ENCODE assay signal across 15 cellular contexts in genomic region chr1:67013573-67013972, GRCh38. TPM values are rescaled to one million over a fixed set of nuclear protein-coding genes. Genes with fewer than 3 reads are reported as not detected.
DNase-seq lines count a peak whose midpoint lies in the region; ATAC-seq, FAIRE-seq and TF ChIP-seq lines count a peak whose summit lies in the region.
"Had no signal": no experiment of that assay in that cellular context is flagged by ENCODE, and none has a peak within 500 bp of the region (broad histone marks: within the 10 kb centered on the region; RNA-seq: fewer than 3 reads in every experiment).

No MANE protein-coding gene starts in this region.

- WGBS in small intestine, 3 donors, result 38 to 41% (median 41%) methylated on average over 2 of the region's 2 CpGs

- H3K9me3 Mint-ChIP-seq in MCF 10A (ENCODE audit: unreplicated experiment) (no peaks in the 10 kb centered on the region), type B pancreatic cell (no peaks in the 10 kb centered on the region)
- H3K9me3 Mint-ChIP-seq: neural progenitor cell had no signal

- H3K4me1 Mint-ChIP-seq in MCF 10A (ENCODE audit: insufficient read depth, unreplicated experiment) (peaks cover 9% of the 10 kb centered on the region), type B pancreatic cell (ENCODE audit: unreplicated experiment) (no peaks in the 10 kb centered on the region)
- H3K4me1 Mint-ChIP-seq: neural progenitor cell had no signal

- peak; percentile 47 for DNase-seq in MCF 10A (ENCODE audit: unreplicated experiment)
- DNase-seq in breast epithelium (ENCODE audit: low spot score in 2 of 2), result no peak
- peak; percentile 11 for DNase-seq in HTR-8/SVneo (ENCODE audit: insufficient read length, low spot score)
- peak; percentile 13 for DNase-seq in dermis blood vessel endothelial cell
- DNase-seq in upper lobe of right lung, result no peak
- DNase-seq in small intestine, result no peak
- DNase-seq in type B pancreatic cell (ENCODE audit: extremely low spot score, unreplicated experiment), result no peak
- DNase-seq: activated CD4-positive, alpha-beta T cell treated with anti-CD3 and anti-CD28 coated beads, Interleukin-2, amount 50 U/mL, for 1 hour; NCI-H1048; PC-9 had no signal

- ATAC-seq in upper lobe of right lung (peak; percentile 37), GM18873 (IDR thresholded peaks at IDR 0.05; ENCODE audit: low FRiP score, unreplicated experiment) (no peak)

- FAIRE-seq in HTR-8/SVneo (lab: Jason Lieb, UNC) (no peak), small intestine (lab: Jason Lieb, UNC) (no peak)
- FAIRE-seq: GM18507 had no signal

- no peaks in the 10 kb centered on the region for H3K27me3 Mint-ChIP-seq in MCF 10A (ENCODE audit: insufficient read depth, unreplicated experiment)
- H3K27me3 Mint-ChIP-seq in type B pancreatic cell, result no peaks in the 10 kb centered on the region

- POLR2A ChIA-PET in MCF 10A (lab: Yijun Ruan, JAX), result interaction anchor here (0.6 to 1.6 kb wide), 2 partner anchors 12 to 40 kb away, joined by 3 to 4 read pairs; no protein-coding TSS in a partner anchor

- peaks cover 4% of the 10 kb centered on the region for H3K36me3 ChIP-seq in breast epithelium
- H3K36me3 ChIP-seq in upper lobe of right lung, result peaks cover 10% of the 10 kb centered on the region
- peaks cover 2 to 7% of the 10 kb centered on the region in 2 donors for H3K36me3 ChIP-seq in small intestine (ENCODE audit: control insufficient read depth in 2 of 2, insufficient read depth in 2 of 2, low read length in 2 of 2)
- H3K36me3 ChIP-seq: neural progenitor cell had no signal

- peaks cover 33% of the 10 kb centered on the region for H3K36me3 Mint-ChIP-seq in MCF 10A (ENCODE audit: insufficient read depth, unreplicated experiment)
- peaks cover 32% of the 10 kb centered on the region for H3K36me3 Mint-ChIP-seq in type B pancreatic cell

- H3K4me3 ChIP-seq in breast epithelium, result no peak overlapping the region
- H3K4me3 ChIP-seq in upper lobe of right lung, result no peak overlapping the region
- H3K4me3 ChIP-seq in small intestine (ENCODE audit: low read depth in 1 of 2, low read length in 2 of 2), result no peak overlapping the region
- H3K4me3 ChIP-seq: BLaER1 treated with 17β-estradiol and CSF1 and Interleukin-3, amounts not matched to agents 10 nM and 100 nM; cardiac muscle cell; neural progenitor cell; PC-9 had no signal

- intact Hi-C loops in MCF 10A (cut with micrococcal nuclease) (no loop called here), breast epithelium (cut with DNase I; ENCODE audit: low total_unique reads) (no loop called here), upper lobe of right lung (cut with DNase I) (no loop called here)

- TF ChIP-seq POLR2A in breast epithelium (IDR thresholded peaks at IDR 0.05), result no peak

- H3K4me3 Mint-ChIP-seq in MCF 10A (ENCODE audit: unreplicated experiment) (no peak overlapping the region), type B pancreatic cell (no peak overlapping the region)
- H3K4me3 Mint-ChIP-seq: neural progenitor cell had no signal

- H3K27ac Mint-ChIP-seq in MCF 10A (ENCODE audit: low read depth, unreplicated experiment), result peak overlapping the region; percentile 35
- H3K27ac Mint-ChIP-seq in type B pancreatic cell, result no peak overlapping the region
- H3K27ac Mint-ChIP-seq: neural progenitor cell had no signal

- BruUV-seq in MCF 10A (replicated peaks; lab: Mats Ljungman, UMichigan), result no TSS peak

- H3K27me3 ChIP-seq in breast epithelium, result no peaks in the 10 kb centered on the region
- H3K27me3 ChIP-seq in upper lobe of right lung, result no peaks in the 10 kb centered on the region
- no peaks in the 10 kb centered on the region for H3K27me3 ChIP-seq in small intestine (ENCODE audit: control insufficient read depth in 2 of 2, insufficient read depth in 2 of 2, low read length in 2 of 2)
- H3K27me3 ChIP-seq: BLaER1 treated with 17β-estradiol and CSF1 and Interleukin-3, amounts not matched to agents 10 nM and 100 nM; cardiac muscle cell; neural progenitor cell had no signal

- H3K9me3 ChIP-seq in breast epithelium, result no peaks in the 10 kb centered on the region
- H3K9me3 ChIP-seq in upper lobe of right lung, result no peaks in the 10 kb centered on the region
- no peaks in the 10 kb centered on the region for H3K9me3 ChIP-seq in small intestine (ENCODE audit: control insufficient read depth, low read depth)

- TF ChIP-seq CTCF in MCF 10A (IDR thresholded peaks at IDR 0.05; ENCODE audit: unreplicated experiment) (no peak), breast epithelium (IDR thresholded peaks at IDR 0.05) (no peak), upper lobe of right lung (IDR thresholded peaks at IDR 0.05) (no peak), type B pancreatic cell (conservative IDR thresholded peaks at IDR 0.05) (no peak)

- CTCF ChIA-PET in MCF 10A (lab: Yijun Ruan, JAX), result interaction anchor here (0.6 to 1.8 kb wide), 2 partner anchors 24 to 135 kb away, joined by 3 to 18 read pairs; no protein-coding TSS in a partner anchor

- no peak overlapping the region for H3K27ac ChIP-seq in breast epithelium
- no peak overlapping the region for H3K27ac ChIP-seq in upper lobe of right lung
- H3K27ac ChIP-seq in small intestine (ENCODE audit: low read depth in 1 of 2, low read length in 1 of 2), result no peak overlapping the region
- H3K27ac ChIP-seq: BLaER1 treated with 17β-estradiol and CSF1 and Interleukin-3, amounts not matched to agents 10 nM and 100 nM; cardiac muscle cell; neural progenitor cell; PC-9 had no signal

- H3K4me1 ChIP-seq in breast epithelium, result no peaks in the 10 kb centered on the region
- H3K4me1 ChIP-seq in upper lobe of right lung, result no peaks in the 10 kb centered on the region
- no peaks in the 10 kb centered on the region for H3K4me1 ChIP-seq in small intestine (ENCODE audit: control insufficient read depth in 2 of 2, insufficient read depth in 1 of 2, low read depth in 1 of 2, low read length in 1 of 2)
- H3K4me1 ChIP-seq: BLaER1 treated with 17β-estradiol and CSF1 and Interleukin-3, amounts not matched to agents 10 nM and 100 nM had no signal

RNA-seq across cellular contexts. Expression of gene SLC35D1, which starts 40.4 kb away (rescaled TPM):
- total RNA-seq in MCF 10A (2022), result 11.5 and 17.7 TPM in 2 replicates
- total RNA-seq in breast epithelium, result 10 to 100 TPM; 10.8 to 16.0 (median 11.5) TPM
- total RNA-seq in dermis blood vessel endothelial cell, result 5.9 and 7.0 TPM in 2 replicates
- total RNA-seq in upper lobe of right lung, result 6.3 TPM
- polyA plus RNA-seq in small intestine, result 1 to 10 TPM; 4.6 to 8.2 (median 4.9) TPM
- total RNA-seq in type B pancreatic cell (ENCODE audit: low replicate concordance), result 10.0 and 13.0 TPM in 2 replicates

Comparison
In these comparisons a context has a peak if more than half of its experiments do, and no peak if none do; other contexts are left out.
1. DNase-seq: peak in MCF 10A (single experiment), HTR-8/SVneo (single experiment) and dermis blood vessel endothelial cell (single experiment); none in breast epithelium (0 of 2), upper lobe of right lung (single experiment), small intestine (single experiment) and type B pancreatic cell (single experiment).